ENCODE assay signal across 8 cellular contexts in the genomic region with DNA sequence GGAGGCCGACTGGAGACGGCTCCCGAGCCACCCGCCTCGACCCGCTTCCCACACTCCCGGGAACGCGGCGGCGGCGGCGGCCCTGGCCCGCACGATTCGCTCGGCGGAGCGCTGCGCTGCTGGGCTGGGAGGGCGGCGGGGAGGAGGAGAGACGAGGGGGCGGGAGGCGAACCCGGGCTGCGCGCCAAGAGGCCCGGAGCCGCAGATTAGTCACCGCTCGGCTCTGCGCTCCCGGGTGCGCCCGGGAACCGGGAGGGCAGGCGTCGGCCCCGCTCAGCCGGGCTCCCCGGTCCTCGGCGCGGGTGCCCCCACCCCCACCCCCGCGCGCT. TPM values are rescaled to one million over a fixed set of nuclear protein-coding genes. Genes with fewer than 3 reads are reported as not detected.
DNase-seq lines count a peak whose midpoint lies in the region; ATAC-seq and TF ChIP-seq lines count a peak whose summit lies in the region.

No MANE protein-coding gene starts in this region.

- ATAC-seq in CD4-positive, alpha-beta T cell (ENCODE audit: poor library complexity), result peak; percentile 43
- ATAC-seq in T-cell (replicated peaks in 1 of 4) (peak; percentile 55 to 64 (median 60)), HG03439 (IDR thresholded peaks at IDR 0.05; ENCODE audit: unreplicated experiment) (no peak)

- POLR2A ChIA-PET in CD4-positive, alpha-beta T cell (lab: Charles Lee), result interaction anchor here (1.3 to 4.9 kb wide), 3 partner anchors 11 to 45 kb away, joined by 3 to 63 read pairs (median 5); partner anchors contain the start of gene BCOR
- POLR2A ChIA-PET in T-cell (lab: Charles Lee), result no interaction called here

- H3K9ac ChIP-seq in HUES48 (ENCODE audit: low read depth, low read length), result peak overlapping the region; percentile 61; the same call in 1 of the 2 replicates

- H3K4me1 Mint-ChIP-seq in CD4-positive, alpha-beta T cell (ENCODE audit: low read depth), result peaks cover 4% of the 10 kb centered on the region
- peaks cover 10 to 21% (median 15%) of the 10 kb centered on the region in 3 donors for H3K4me1 Mint-ChIP-seq in T-cell

- intact Hi-C loops in CD4-positive, alpha-beta T cell (cut with DNase I, micrococcal nuclease), result no loop called here

- no peaks in the 10 kb centered on the region for H3K27me3 Mint-ChIP-seq in CD4-positive, alpha-beta T cell
- peaks cover 0 to 18% of the 10 kb centered on the region in 2 donors for H3K27me3 Mint-ChIP-seq in T-cell

- peak in 8 of 10 experiments; percentile 40 to 74 (median 61) for DNase-seq in CD4-positive, alpha-beta T cell
- DNase-seq in T-cell, result peak in 24 of 34 experiments; percentile 25 to 71 (median 48)
- DNase-seq in astrocyte of the hippocampus (ENCODE audit: low read depth, low spot score), result peak; percentile 90
- DNase-seq in hypothalamus (lab: John Stamatoyannopoulos, UW), result peak in 45 of 51 donors; percentile 2 to 73 (median 44)
- DNase-seq in retinal pigment epithelial cell (ENCODE audit: low read depth), result no peak
- no peak for DNase-seq in OCI-M2 (lab: John Stamatoyannopoulos, UW; ENCODE audit: unreplicated experiment)

- H3K36me3 ChIP-seq in HUES48 (ENCODE audit: control insufficient read depth, insufficient read depth, low read length), result no peaks in the 10 kb centered on the region

- CTCF ChIA-PET in CD4-positive, alpha-beta T cell (lab: Charles Lee), result no interaction called here
- CTCF ChIA-PET in T-cell (lab: Charles Lee), result no interaction called here

- H3K4me1 ChIP-seq in HUES48 (ENCODE audit: control insufficient read depth, insufficient read depth, low read length), result peaks cover 24% of the 10 kb centered on the region

- peaks cover 1% of the 10 kb centered on the region for H3K27me3 ChIP-seq in CD4-positive, alpha-beta T cell (ENCODE audit: control insufficient read depth, insufficient read depth, low read length)
- peaks cover 34% of the 10 kb centered on the region for H3K27me3 ChIP-seq in HUES48 (ENCODE audit: control insufficient read depth, insufficient read depth, low read length)

- H3K4me3 Mint-ChIP-seq in CD4-positive, alpha-beta T cell, result no peak overlapping the region
- peak overlapping the region in 2 of 3 donors; percentile 59 to 84 for H3K4me3 Mint-ChIP-seq in T-cell

- no peak overlapping the region for H3K27ac ChIP-seq in CD4-positive, alpha-beta T cell (ENCODE audit: low read depth, low read length)
- peak overlapping the region; percentile 79 for H3K27ac ChIP-seq in HUES48 (ENCODE audit: low read depth, low read length)

- TF ChIP-seq CTCF in CD4-positive, alpha-beta T cell (IDR thresholded peaks at IDR 0.05), result no peak
- no peak for TF ChIP-seq CTCF in retinal pigment epithelial cell (conservative IDR thresholded peaks at IDR 0.05; ENCODE audit: low read depth, low read length)

- H3K4me3 ChIP-seq in HUES48 (ENCODE audit: low read depth, low read length) (peak overlapping the region; percentile 66), retinal pigment epithelial cell (ENCODE audit: low read length) (peak overlapping the region; percentile 40)

- no peaks in the 10 kb centered on the region for H3K9me3 ChIP-seq in CD4-positive, alpha-beta T cell (ENCODE audit: control insufficient read depth, low read length)
- 0 out of 2 replicates have a peak, but pooled peaks cover 4% of the 10 kb centered on the region for H3K9me3 ChIP-seq in HUES48 (ENCODE audit: control insufficient read depth, insufficient read depth, low read length)

- H3K27ac Mint-ChIP-seq in CD4-positive, alpha-beta T cell, result no peak overlapping the region
- no peak overlapping the region for H3K27ac Mint-ChIP-seq in T-cell

- H3K36me3 Mint-ChIP-seq in CD4-positive, alpha-beta T cell (ENCODE audit: low read depth), result no peaks in the 10 kb centered on the region
- no peaks in the 10 kb centered on the region for H3K36me3 Mint-ChIP-seq in T-cell

- H3K9me3 Mint-ChIP-seq in CD4-positive, alpha-beta T cell, result no peaks in the 10 kb centered on the region
- no peaks in the 10 kb centered on the region for H3K9me3 Mint-ChIP-seq in T-cell

RNA-seq across cellular contexts. Expression of gene BCOR, which starts 11.2 kb away (rescaled TPM):
- total RNA-seq in CD4-positive, alpha-beta T cell, result 10 to 100 TPM; 26.1 to 26.3 TPM
- 10 to 100 TPM; 24.4 to 49.2 (median 42.2) TPM for total RNA-seq in T-cell

Comparison
In these comparisons a context has a peak if more than half of its experiments do, and no peak if none do; other contexts are left out.
1. DNase-seq: peak in CD4-positive, alpha-beta T cell (8 of 10), T-cell (24 of 34), astrocyte of the hippocampus (single experiment) and hypothalamus (45 of 51); none in retinal pigment epithelial cell (single experiment) and OCI-M2 (single experiment).